12 cellular contexts compared by ENCODE assay signal in the genomic region with DNA sequence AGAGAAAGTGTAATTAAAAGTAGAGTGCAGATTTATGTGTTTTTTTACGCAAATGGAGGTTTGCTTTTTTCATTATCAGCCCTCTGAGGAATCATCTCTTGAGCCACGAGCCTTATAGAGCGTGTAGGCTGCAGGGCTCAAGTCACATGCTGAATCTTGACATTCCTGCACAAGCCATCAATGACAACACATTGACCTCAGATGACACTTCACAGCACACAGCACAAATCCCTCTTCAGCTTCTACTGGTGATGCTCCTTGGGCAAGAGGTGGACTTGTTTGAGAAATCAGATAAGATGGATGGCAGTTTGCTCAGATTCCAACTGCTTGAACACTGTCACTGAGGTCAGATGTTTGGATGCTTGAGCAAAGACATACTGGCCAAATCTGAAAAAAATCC.
"Had no signal": no experiment of that assay in that cellular context is flagged by ENCODE, and none has a peak within 500 bp of the region (broad histone marks: within the 10 kb centered on the region; RNA-seq: fewer than 3 reads in every experiment).

No MANE protein-coding gene starts in this region.

- H3K27ac ChIP-seq: thoracic aorta had no signal

- H3K4me3 ChIP-seq: thoracic aorta had no signal

- H3K36me3 ChIP-seq: thoracic aorta had no signal

- ATAC-seq: activated T-helper 17 cell treated with anti-CD3 and anti-CD28 coated beads, Interleukin-2, amount 50 U/mL, for 72 hours; left colon; natural killer cell treated with Interleukin-12 subunit alpha and Interleukin-12 subunit beta and Interleukin-15 and Interleukin-18, amount 100 ng/mL, for 72 hours; stimulated activated naive CD8-positive, alpha-beta T cell treated with anti-CD3 and anti-CD28 coated beads, Interleukin-15, amount 100 ng/mL, for 72 hours had no signal

- DNase-seq: activated CD4-positive, alpha-beta T cell treated with anti-CD3 and anti-CD28 coated beads, Interleukin-2, amount 10 ng/mL, durations not matched to agents 7 days and 5 days; activated CD4-positive, CD25-positive, alpha-beta regulatory T cell; activated CD8-positive, alpha-beta memory T cell treated with anti-CD3 and anti-CD28 coated beads for 24 hours; activated naive CD4-positive, alpha-beta T cell treated with anti-CD3 and anti-CD28 coated beads for 36 hours; endodermal cell; left colon; mammary epithelial cell; stimulated activated CD4-positive, alpha-beta T cell treated with anti-CD3 and anti-CD28 coated beads, Interleukin-4, amount 100 ng/mL, for 4 hours; stimulated activated naive CD8-positive, alpha-beta T cell treated with anti-CD3 and anti-CD28 coated beads, Interleukin-15, amount 100 ng/mL, for 72 hours had no signal
